ENCODE assay signal across 8 cellular contexts in the genomic region with DNA sequence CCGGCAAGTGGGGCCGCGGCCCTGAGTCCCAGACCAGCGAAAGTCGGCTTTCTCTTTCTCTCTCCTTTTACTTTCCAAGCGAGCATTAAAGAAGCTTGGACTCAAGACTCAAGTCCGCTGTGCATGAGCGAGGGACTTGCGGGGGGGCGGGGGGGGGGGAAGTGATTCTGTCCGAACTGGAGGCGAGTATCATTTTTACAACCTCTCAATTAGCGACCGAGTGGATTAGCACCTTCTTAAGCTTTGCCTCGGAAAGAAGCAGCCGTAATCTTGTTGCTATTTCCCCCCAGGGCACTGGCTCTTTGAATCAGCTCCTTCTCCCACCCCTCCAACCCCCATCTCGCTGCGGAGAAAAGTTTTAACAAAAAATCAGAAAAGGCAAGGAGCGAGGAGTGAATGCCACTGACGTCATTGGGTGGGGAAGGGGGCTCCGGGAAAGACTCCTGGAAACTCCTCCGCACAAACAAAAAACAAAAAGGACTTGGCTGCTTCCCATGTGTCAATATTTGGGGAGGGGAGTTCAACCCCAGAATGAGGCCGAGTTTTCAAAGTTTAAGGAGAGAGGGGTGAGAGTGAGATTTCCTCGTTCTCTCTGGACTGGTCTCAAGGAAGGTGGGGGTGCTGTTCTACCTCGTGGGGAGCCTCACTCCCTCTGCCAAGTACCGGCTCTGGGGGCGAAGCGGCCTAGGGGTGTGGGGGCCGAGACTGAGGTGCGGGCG. TPM values are rescaled to one million over a fixed set of nuclear protein-coding genes. Genes with fewer than 3 reads are reported as not detected.
DNase-seq lines count a peak whose midpoint lies in the region; ATAC-seq and TF ChIP-seq lines count a peak whose summit lies in the region.

No MANE protein-coding gene starts in this region.

- no peak for TF ChIP-seq POLR2A in suprapubic skin (IDR thresholded peaks at IDR 0.05)

- H3K36me3 ChIP-seq in suprapubic skin, result no peaks in the 10 kb centered on the region

- WGBS in suprapubic skin, result 4% methylated on average over 25 of the region's 31 CpGs

- H3K36me3 Mint-ChIP-seq in activated CD4-positive, alpha-beta T cell treated with anti-CD3 and anti-CD28 coated beads, Interleukin-2, amount 10 ng/mL, durations not matched to agents 24 days and 14 days (ENCODE audit: low read depth), result peaks cover 9% of the 10 kb centered on the region
- H3K36me3 Mint-ChIP-seq in activated CD8-positive, alpha-beta T cell treated with anti-CD3 and anti-CD28 coated beads, Interleukin-2, amount 10 ng/mL, durations not matched to agents 7 days and 5 days (ENCODE audit: low read depth), result peaks cover 7% of the 10 kb centered on the region

- H3K27me3 ChIP-seq in suprapubic skin, result peaks cover 100% of the 10 kb centered on the region

- peaks cover 5% of the 10 kb centered on the region for H3K9me3 Mint-ChIP-seq in activated CD4-positive, alpha-beta T cell treated with anti-CD3 and anti-CD28 coated beads, Interleukin-2, amount 10 ng/mL, durations not matched to agents 24 days and 14 days
- H3K9me3 Mint-ChIP-seq in activated CD8-positive, alpha-beta T cell treated with anti-CD3 and anti-CD28 coated beads, Interleukin-2, amount 10 ng/mL, durations not matched to agents 7 days and 5 days (ENCODE audit: insufficient read depth), result no peaks in the 10 kb centered on the region

- peaks cover 96% of the 10 kb centered on the region for H3K4me1 ChIP-seq in suprapubic skin

- H3K27ac Mint-ChIP-seq in activated CD4-positive, alpha-beta T cell treated with anti-CD3 and anti-CD28 coated beads, Interleukin-2, amount 10 ng/mL, durations not matched to agents 24 days and 14 days, result no peak overlapping the region
- H3K27ac Mint-ChIP-seq in activated CD8-positive, alpha-beta T cell treated with anti-CD3 and anti-CD28 coated beads, Interleukin-2, amount 10 ng/mL, durations not matched to agents 7 days and 5 days, result no peak overlapping the region

- peak overlapping the region; percentile 34 for H3K4me3 Mint-ChIP-seq in activated CD4-positive, alpha-beta T cell treated with anti-CD3 and anti-CD28 coated beads, Interleukin-2, amount 10 ng/mL, durations not matched to agents 24 days and 14 days
- no peak overlapping the region for H3K4me3 Mint-ChIP-seq in activated CD8-positive, alpha-beta T cell treated with anti-CD3 and anti-CD28 coated beads, Interleukin-2, amount 10 ng/mL, durations not matched to agents 7 days and 5 days

- H3K9me3 ChIP-seq in suprapubic skin, result no peaks in the 10 kb centered on the region

- no peak for TF ChIP-seq CTCF in suprapubic skin (IDR thresholded peaks at IDR 0.05)

- peaks cover 68% of the 10 kb centered on the region for H3K27me3 Mint-ChIP-seq in activated CD4-positive, alpha-beta T cell treated with anti-CD3 and anti-CD28 coated beads, Interleukin-2, amount 10 ng/mL, durations not matched to agents 24 days and 14 days
- peaks cover 71% of the 10 kb centered on the region for H3K27me3 Mint-ChIP-seq in activated CD8-positive, alpha-beta T cell treated with anti-CD3 and anti-CD28 coated beads, Interleukin-2, amount 10 ng/mL, durations not matched to agents 7 days and 5 days (ENCODE audit: low read depth)

- ATAC-seq in activated CD8-positive, alpha-beta T cell treated with anti-CD3 and anti-CD28 coated beads, Interleukin-2, amount 10 ng/mL, durations not matched to agents 7 days and 5 days, result no peak
- no peak for ATAC-seq in GM21825 (IDR thresholded peaks at IDR 0.05; ENCODE audit: unreplicated experiment)

- peaks cover 22% of the 10 kb centered on the region for H3K4me1 Mint-ChIP-seq in activated CD4-positive, alpha-beta T cell treated with anti-CD3 and anti-CD28 coated beads, Interleukin-2, amount 10 ng/mL, durations not matched to agents 24 days and 14 days
- H3K4me1 Mint-ChIP-seq in activated CD8-positive, alpha-beta T cell treated with anti-CD3 and anti-CD28 coated beads, Interleukin-2, amount 10 ng/mL, durations not matched to agents 7 days and 5 days (ENCODE audit: low read depth), result peaks cover 44% of the 10 kb centered on the region

- POLR2A ChIA-PET in activated CD8-positive, alpha-beta T cell treated with anti-CD3 and anti-CD28 coated beads, Interleukin-2, amount 10 ng/mL, durations not matched to agents 7 days and 5 days (lab: Charles Lee), result no interaction called here

- H3K4me3 ChIP-seq in suprapubic skin, result peak overlapping the region; percentile 52

- DNase-seq in activated CD4-positive, alpha-beta T cell treated with anti-CD3 and anti-CD28 coated beads, Interleukin-2, amount 10 ng/mL, durations not matched to agents 24 days and 14 days, result peak; percentile 52
- DNase-seq in activated CD4-positive, alpha-beta T cell treated with anti-CD3 and anti-CD28 coated beads, Interleukin-2, amount 50 U/mL, for 48 hours, result no peak
- DNase-seq in activated CD8-positive, alpha-beta T cell treated with anti-CD3 and anti-CD28 coated beads, Interleukin-2, amount 10 ng/mL, durations not matched to agents 7 days and 5 days, result peak; percentile 17
- DNase-seq in kidney tubule cell (ENCODE audit: low spot score) (peak; percentile 40), suprapubic skin (ENCODE audit: low spot score in 2 of 2) (no peak), NCI-H2227 treated with DMSO at 0.1 percent for 48 hours (lab: John Stamatoyannopoulos, UW) (no peak), DMS153 treated with DMSO at 0.1 percent for 48 hours (lab: John Stamatoyannopoulos, UW; ENCODE audit: unreplicated experiment) (no peak)

- H3K27ac ChIP-seq in suprapubic skin, result no peak overlapping the region

- no peak for TF ChIP-seq EP300 in suprapubic skin (IDR thresholded peaks at IDR 0.05)

- CTCF ChIA-PET in activated CD8-positive, alpha-beta T cell treated with anti-CD3 and anti-CD28 coated beads, Interleukin-2, amount 10 ng/mL, durations not matched to agents 7 days and 5 days (lab: Charles Lee), result interaction anchor here (1.3 kb wide), 1 partner anchor 15 kb away, joined by 4 read pairs; no protein-coding TSS in a partner anchor

- intact Hi-C loops in activated CD4-positive, alpha-beta T cell treated with anti-CD3 and anti-CD28 coated beads, Interleukin-2, amount 10 ng/mL, durations not matched to agents 24 days and 14 days (cut with micrococcal nuclease), result no loop called here

RNA-seq across cellular contexts. Expression of a gene that starts 2.3 kb away (rescaled TPM):
- total RNA-seq in activated CD4-positive, alpha-beta T cell treated with anti-CD3 and anti-CD28 coated beads, Interleukin-2, amount 10 ng/mL, durations not matched to agents 24 days and 14 days, result not detected in 2 replicates
- not detected for total RNA-seq in activated CD8-positive, alpha-beta T cell treated with anti-CD3 and anti-CD28 coated beads, Interleukin-2, amount 10 ng/mL, durations not matched to agents 7 days and 5 days
- total RNA-seq in suprapubic skin, result 1 to 10 TPM in 1 of 4 donors, under 1 TPM in 2, not detected in 1; 0.25 to 1.1 (median 0.29) TPM

Comparison
In these comparisons a context has a peak if more than half of its experiments do, and no peak if none do; other contexts are left out.
1. DNase-seq: peak in activated CD4-positive, alpha-beta T cell treated with anti-CD3 and anti-CD28 coated beads, Interleukin-2, amount 10 ng/mL, durations not matched to agents 24 days and 14 days (single experiment), activated CD8-positive, alpha-beta T cell treated with anti-CD3 and anti-CD28 coated beads, Interleukin-2, amount 10 ng/mL, durations not matched to agents 7 days and 5 days (single experiment) and kidney tubule cell (single experiment); none in activated CD4-positive, alpha-beta T cell treated with anti-CD3 and anti-CD28 coated beads, Interleukin-2, amount 50 U/mL, for 48 hours (0 of 2), suprapubic skin (0 of 2), NCI-H2227 treated with DMSO at 0.1 percent for 48 hours (single experiment) and DMS153 treated with DMSO at 0.1 percent for 48 hours (single experiment).